In the genomic region with DNA sequence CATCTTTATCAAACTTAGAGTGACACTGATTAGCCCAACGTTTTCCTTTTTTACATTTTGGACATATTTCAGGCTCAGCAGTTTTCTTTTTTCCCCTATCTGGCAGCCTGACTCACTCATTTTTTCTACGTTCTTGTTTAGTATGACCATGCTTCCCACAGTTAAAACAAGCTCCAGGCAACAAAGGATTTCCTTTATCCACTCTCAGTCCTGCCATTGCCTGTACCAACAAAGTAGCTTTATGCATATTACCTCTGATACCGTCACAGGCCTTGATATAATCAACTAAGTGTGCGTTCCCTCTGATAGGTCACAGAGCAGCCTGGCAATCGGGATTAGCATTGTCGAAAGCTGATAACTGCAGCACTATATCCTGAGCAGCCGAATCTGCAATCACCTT, we compare ENCODE assay signal across 7 cellular contexts. TPM values are rescaled to one million over a fixed set of nuclear protein-coding genes. Genes with fewer than 3 reads are reported as not detected.
A peak's percentile ranks its signal among the peaks of the same experiment; 100 is the strongest.
DNase-seq lines count a peak whose midpoint lies in the region; ATAC-seq and TF ChIP-seq lines count a peak whose summit lies in the region.
"Not testable (repeated sequence)": the region's sequence is repeated elsewhere in the genome, so short reads cannot be mapped to it uniquely, and the experiment has no call there.

No MANE protein-coding gene starts in this region.

- peak overlapping the region; percentile 55 for H3K27ac Mint-ChIP-seq in dendritic cell treated with granulocyte-macrophage colony-stimulating factor and Interleukin-4, amounts not matched to agents 40 ng/mL and 50 ng/mL, for 4 days
- peak overlapping the region; percentile 53 for H3K27ac Mint-ChIP-seq in memory B cell

- not testable (repeated sequence) for H3K4me1 ChIP-seq in Panc1 (ENCODE audit: control insufficient read depth, insufficient read depth, low read length); stomach

- not testable (repeated sequence) for H3K27me3 ChIP-seq in Panc1 (ENCODE audit: control insufficient read depth, insufficient read depth, low read length); WERI-Rb-1 (ENCODE audit: insufficient read depth, low read depth, severe bottlenecking); stomach

- not testable (repeated sequence) for H3K9me3 ChIP-seq in Panc1 (ENCODE audit: control insufficient read depth, insufficient read depth, low read depth, low read length); WERI-Rb-1 (ENCODE audit: severe bottlenecking); stomach

- not testable (repeated sequence) for TF ChIP-seq CTCF in Panc1 (IDR thresholded peaks at IDR 0.05); WERI-Rb-1 (IDR thresholded peaks at IDR 0.05; ENCODE audit: low read depth, low read length); epithelial cell of esophagus (IDR thresholded peaks at IDR 0.05; ENCODE audit: insufficient read depth, low read depth, low read length, missing control alignments); stomach (IDR thresholded peaks at IDR 0.05)

- BruUV-seq in Panc1 (replicated peaks; lab: Mats Ljungman, UMichigan): TSS peak; percentile 14

- CTCF ChIA-PET in Panc1 (lab: Charles Lee): not testable (repeated sequence)

- H3K4me1 Mint-ChIP-seq in dendritic cell treated with granulocyte-macrophage colony-stimulating factor and Interleukin-4, amounts not matched to agents 40 ng/mL and 50 ng/mL, for 4 days (ENCODE audit: low read depth); memory B cell: not testable (repeated sequence)

- not testable (repeated sequence) for TF ChIP-seq EP300 in stomach (IDR thresholded peaks at IDR 0.05)

- H3K36me3 Mint-ChIP-seq in dendritic cell treated with granulocyte-macrophage colony-stimulating factor and Interleukin-4, amounts not matched to agents 40 ng/mL and 50 ng/mL, for 4 days (ENCODE audit: low read depth): peaks cover 41% of the 10 kb centered on the region
- peaks cover 35% of the 10 kb centered on the region for H3K36me3 Mint-ChIP-seq in memory B cell

- H3K36me3 ChIP-seq in Panc1 (ENCODE audit: control insufficient read depth, insufficient read depth, low read length): not testable (repeated sequence)
- peaks cover 13% of the 10 kb centered on the region for H3K36me3 ChIP-seq in WERI-Rb-1
- peaks cover 10 to 62% (median 37%) of the 10 kb centered on the region in 4 donors for H3K36me3 ChIP-seq in stomach

- POLR2A ChIA-PET in Panc1 (lab: Charles Lee): not testable (repeated sequence)

- not testable (repeated sequence) for H3K4me3 ChIP-seq in Panc1 (ENCODE audit: low read depth in 2 of 2, low read length in 2 of 2); WERI-Rb-1 (ENCODE audit: low read depth, low read length); epithelial cell of esophagus (ENCODE audit: low read length)
- peak overlapping the region in 1 of 4 donors; percentile 14 for H3K4me3 ChIP-seq in stomach

- not testable (repeated sequence) for H3K27me3 Mint-ChIP-seq in dendritic cell treated with granulocyte-macrophage colony-stimulating factor and Interleukin-4, amounts not matched to agents 40 ng/mL and 50 ng/mL, for 4 days; memory B cell

- TF ChIP-seq POLR2A in stomach (IDR thresholded peaks at IDR 0.05): not testable (repeated sequence)

- DNase-seq in Panc1 (ENCODE audit: low read depth, low spot score); memory B cell (ENCODE audit: low spot score in 2 of 2); stomach: not testable (repeated sequence)
- peak; percentile 44 for DNase-seq in WERI-Rb-1
- DNase-seq in astrocyte of the hippocampus (ENCODE audit: low read depth, low spot score): peak; percentile 44
- peak; percentile 66 for DNase-seq in epithelial cell of esophagus (ENCODE audit: low read depth)

- intact Hi-C loops in Panc1 (cut with micrococcal nuclease; ENCODE audit: unreplicated experiment); dendritic cell treated with granulocyte-macrophage colony-stimulating factor and Interleukin-4, amounts not matched to agents 40 ng/mL and 50 ng/mL, for 4 days (cut with micrococcal nuclease); stomach (cut with DNase I; ENCODE audit: low total_unique reads): not testable (repeated sequence)

- H3K4me3 Mint-ChIP-seq in dendritic cell treated with granulocyte-macrophage colony-stimulating factor and Interleukin-4, amounts not matched to agents 40 ng/mL and 50 ng/mL, for 4 days; memory B cell: not testable (repeated sequence)

- in situ Hi-C loops in Panc1 (cut with HindIII; ENCODE audit: low pct_unique_long_range_greater_than_20kb, low sequenced_read_pairs): not testable (repeated sequence)

- WGBS in stomach, 5 donors: 35 to 60% (median 54%) methylated on average over 7 of the region's 7 CpGs

- H3K27ac ChIP-seq in Panc1 (ENCODE audit: low read length); WERI-Rb-1: not testable (repeated sequence)
- H3K27ac ChIP-seq in stomach: peak overlapping the region in 4 of 5 donors; percentile 61 to 82 (median 74)

- not testable (repeated sequence) for H3K9me3 Mint-ChIP-seq in dendritic cell treated with granulocyte-macrophage colony-stimulating factor and Interleukin-4, amounts not matched to agents 40 ng/mL and 50 ng/mL, for 4 days; memory B cell

- not testable (repeated sequence) for ATAC-seq in Panc1; memory B cell (ENCODE audit: low read depth)

RNA-seq across cellular contexts. Expression of gene LPCAT1, which starts 59.7 kb away (rescaled TPM):
- 59.8 TPM for total RNA-seq in Panc1 (2021; ENCODE audit: unreplicated experiment)
- polyA plus RNA-seq in Panc1 (2012; ENCODE audit: insufficient read length): 64.2 TPM
- total RNA-seq in stomach: 100 to 1,000 TPM in 1 of 5 donors, 10 to 100 TPM in 4; 13.4 to 229 (median 17.4) TPM
- 10 to 100 TPM in 2 of 3 donors, 1 to 10 TPM in 1; 5.2 to 11.8 (median 11.6) TPM for polyA plus RNA-seq in stomach
